18 cellular contexts compared by ENCODE assay signal in genomic region chr5:160075073-160075472, GRCh38.
"Had no signal": no experiment of that assay in that cellular context is flagged by ENCODE, and none has a peak within 500 bp of the region (broad histone marks: within the 10 kb centered on the region; RNA-seq: fewer than 3 reads in every experiment).

No MANE protein-coding gene starts in this region.

- H3K27ac ChIP-seq: esophagus squamous epithelium, foreskin keratinocyte, hepatocyte, left ventricle myocardium inferior, neutrophil had no signal

- H3K4me3 Mint-ChIP-seq: dendritic cell treated with granulocyte-macrophage colony-stimulating factor and Interleukin-4, amounts not matched to agents 40 ng/mL and 50 ng/mL, for 4 days; effector memory CD8-positive, alpha-beta T cell; naive thymus-derived CD4-positive, alpha-beta T cell had no signal

- ATAC-seq: effector memory CD8-positive, alpha-beta T cell; foreskin keratinocyte; left cardiac atrium; naive thymus-derived CD4-positive, alpha-beta T cell; right cardiac atrium had no signal

- H3K9me3 ChIP-seq: esophagus squamous epithelium, left ventricle myocardium inferior, neutrophil had no signal

- H3K4me2 ChIP-seq: hepatocyte had no signal

- H3K4me1 ChIP-seq: foreskin keratinocyte had no signal

- H3K4me3 ChIP-seq: esophagus squamous epithelium, hepatocyte, left ventricle myocardium inferior, lung had no signal

- H3K27me3 Mint-ChIP-seq: dendritic cell treated with granulocyte-macrophage colony-stimulating factor and Interleukin-4, amounts not matched to agents 40 ng/mL and 50 ng/mL, for 4 days; effector memory CD8-positive, alpha-beta T cell; naive thymus-derived CD4-positive, alpha-beta T cell had no signal

- H3K9me3 Mint-ChIP-seq: dendritic cell treated with granulocyte-macrophage colony-stimulating factor and Interleukin-4, amounts not matched to agents 40 ng/mL and 50 ng/mL, for 4 days; effector memory CD8-positive, alpha-beta T cell; naive thymus-derived CD4-positive, alpha-beta T cell had no signal

- H3K27ac Mint-ChIP-seq: dendritic cell treated with granulocyte-macrophage colony-stimulating factor and Interleukin-4, amounts not matched to agents 40 ng/mL and 50 ng/mL, for 4 days; effector memory CD8-positive, alpha-beta T cell had no signal

- DNase-seq: effector memory CD8-positive, alpha-beta T cell; esophagus squamous epithelium; foreskin keratinocyte; head of caudate nucleus; kidney; left cardiac atrium; left ventricle myocardium inferior; mesendoderm; naive thymus-derived CD4-positive, alpha-beta T cell; right cardiac atrium; small intestine; stimulated activated CD4-positive, alpha-beta T cell treated with anti-CD3 and anti-CD28 coated beads, Interleukin-2, amount 100 ng/mL, for 48 hours; stimulated activated naive CD4-positive, alpha-beta T cell treated with Interleukin-2 at 50 U/mL for 16 hours; trophoblast cell had no signal

- H2AFZ ChIP-seq: hepatocyte had no signal

- H3K27me3 ChIP-seq: esophagus squamous epithelium, foreskin keratinocyte, hepatocyte, neutrophil had no signal
